In the genomic region with DNA sequence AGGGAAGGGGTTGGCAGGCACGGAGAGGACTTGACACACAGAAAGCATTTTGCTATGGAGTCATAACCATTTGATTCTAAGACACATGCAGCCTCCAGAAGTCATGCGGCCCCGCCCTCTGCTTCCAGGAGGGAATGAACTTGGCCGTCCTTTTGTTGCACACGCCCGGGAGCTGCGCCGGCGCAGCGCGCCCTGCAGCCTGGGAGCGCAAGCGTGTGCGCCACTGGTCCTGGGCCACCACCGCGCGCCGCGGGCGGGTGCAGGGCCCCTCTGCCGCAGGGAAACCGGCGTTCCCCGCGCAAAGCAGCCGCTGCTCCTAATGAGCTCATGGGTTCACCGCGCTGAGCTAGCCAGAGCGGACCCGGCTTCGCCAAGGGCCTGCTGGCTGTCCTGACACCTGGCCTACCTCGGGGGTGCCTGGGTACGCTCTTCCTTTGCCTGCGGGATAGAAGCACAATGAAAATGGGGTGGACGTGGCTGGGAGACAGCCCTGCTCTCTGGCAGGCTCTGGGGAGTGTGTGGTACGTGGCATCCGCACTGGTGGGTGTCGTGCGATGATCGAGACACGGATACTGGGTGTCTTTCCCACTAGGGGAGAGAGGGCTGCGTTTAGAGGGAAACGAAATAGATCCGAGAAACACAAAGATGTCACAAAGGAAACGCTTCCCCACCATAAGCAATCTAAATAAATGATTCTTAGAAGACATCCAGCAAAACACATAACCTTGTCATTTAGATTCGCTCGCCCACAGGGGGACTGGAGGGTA, we compare ENCODE assay signal across 8 cellular contexts. TPM values are rescaled to one million over a fixed set of nuclear protein-coding genes. Genes with fewer than 3 reads are reported as not detected.
DNase-seq lines count a peak whose midpoint lies in the region; ATAC-seq and TF ChIP-seq lines count a peak whose summit lies in the region.

No MANE protein-coding gene starts in this region.

- TF ChIP-seq POLR2A in right lobe of liver (IDR thresholded peaks at IDR 0.05): peak; percentile 30

- peak overlapping the region; percentile 64 to 82 (median 71) for H3K4me3 ChIP-seq in right lobe of liver

- no peak overlapping the region for H3K27ac Mint-ChIP-seq in effector memory CD8-positive, alpha-beta T cell

- H3K4me3 Mint-ChIP-seq in effector memory CD8-positive, alpha-beta T cell: peak overlapping the region; percentile 82 to 92

- peaks cover 46 to 56% of the 10 kb centered on the region in 2 donors for H3K27me3 Mint-ChIP-seq in effector memory CD8-positive, alpha-beta T cell

- 2% methylated on average over 18 of the region's 47 CpGs for WGBS in right lobe of liver (ENCODE audit: insufficient coverage, low coverage, low lambda C conversion rate, missing lambda C conversion rate)

- peak in 2 of 4 donors; percentile 11 to 25 for TF ChIP-seq CTCF in right lobe of liver (IDR thresholded peaks at IDR 0.05)

- intact Hi-C loops in right lobe of liver (cut with DNase I): loop anchor here in 1 of 2 donors (10.0 kb wide), 1 partner anchor 51 kb away; a partner anchor contains a TSS

- peak; percentile 31 for ATAC-seq in effector memory CD8-positive, alpha-beta T cell (replicated peaks)
- peak; percentile 90 to 93 (median 92) for ATAC-seq in right lobe of liver
- ATAC-seq in HG03521 (IDR thresholded peaks at IDR 0.05; ENCODE audit: unreplicated experiment): no peak

- H3K4me1 ChIP-seq in right lobe of liver: peaks cover 0 to 6% (median 0%) of the 10 kb centered on the region in 4 donors

- H3K27me3 ChIP-seq in right lobe of liver: no peaks in the 10 kb centered on the region

- H3K9me3 Mint-ChIP-seq in effector memory CD8-positive, alpha-beta T cell: no peaks in the 10 kb centered on the region

- H3K36me3 Mint-ChIP-seq in effector memory CD8-positive, alpha-beta T cell (ENCODE audit: insufficient read depth): peaks cover 2% of the 10 kb centered on the region

- H3K4me1 Mint-ChIP-seq in effector memory CD8-positive, alpha-beta T cell (ENCODE audit: low read depth in 2 of 2): peaks cover 10 to 11% of the 10 kb centered on the region in 2 donors

- H3K27ac ChIP-seq in right lobe of liver: peak overlapping the region; percentile 26 to 73 (median 51)

- peak; percentile 43 to 67 for DNase-seq in SHP77 (lab: John Stamatoyannopoulos, UW)
- DNase-seq in SHP77 treated with DMSO at 0.1 percent for 48 hours (lab: John Stamatoyannopoulos, UW): no peak
- peak; percentile 25 for DNase-seq in NCI-H1694 (lab: John Stamatoyannopoulos, UW)
- DNase-seq in activated CD4-positive, alpha-beta T cell treated with anti-CD3 and anti-CD28 coated beads for 4 hours: peak; percentile 7 to 14
- peak in 1 of 3 experiments; percentile 3 for DNase-seq in effector memory CD8-positive, alpha-beta T cell
- DNase-seq in right lobe of liver: peak; percentile 82 to 87 (median 83)
- peak; percentile 36 for DNase-seq in stimulated activated CD4-positive, alpha-beta T cell treated with anti-CD3 and anti-CD28 coated beads, Interleukin-4, amount 100 ng/mL, for 1 hour

- H3K9me3 ChIP-seq in right lobe of liver: no peaks in the 10 kb centered on the region

- H3K36me3 ChIP-seq in right lobe of liver: no peaks in the 10 kb centered on the region

RNA-seq across cellular contexts. Expression of a gene that starts 0.7 kb away (rescaled TPM):
- total RNA-seq in right lobe of liver: 10 to 100 TPM; 31.5 to 61.8 (median 48.2) TPM

RNA-seq across cellular contexts. Expression of a gene that starts 54.1 kb away (rescaled TPM):
- 10 to 100 TPM; 22.7 to 42.5 (median 25.0) TPM for total RNA-seq in right lobe of liver
